In the genomic region with DNA sequence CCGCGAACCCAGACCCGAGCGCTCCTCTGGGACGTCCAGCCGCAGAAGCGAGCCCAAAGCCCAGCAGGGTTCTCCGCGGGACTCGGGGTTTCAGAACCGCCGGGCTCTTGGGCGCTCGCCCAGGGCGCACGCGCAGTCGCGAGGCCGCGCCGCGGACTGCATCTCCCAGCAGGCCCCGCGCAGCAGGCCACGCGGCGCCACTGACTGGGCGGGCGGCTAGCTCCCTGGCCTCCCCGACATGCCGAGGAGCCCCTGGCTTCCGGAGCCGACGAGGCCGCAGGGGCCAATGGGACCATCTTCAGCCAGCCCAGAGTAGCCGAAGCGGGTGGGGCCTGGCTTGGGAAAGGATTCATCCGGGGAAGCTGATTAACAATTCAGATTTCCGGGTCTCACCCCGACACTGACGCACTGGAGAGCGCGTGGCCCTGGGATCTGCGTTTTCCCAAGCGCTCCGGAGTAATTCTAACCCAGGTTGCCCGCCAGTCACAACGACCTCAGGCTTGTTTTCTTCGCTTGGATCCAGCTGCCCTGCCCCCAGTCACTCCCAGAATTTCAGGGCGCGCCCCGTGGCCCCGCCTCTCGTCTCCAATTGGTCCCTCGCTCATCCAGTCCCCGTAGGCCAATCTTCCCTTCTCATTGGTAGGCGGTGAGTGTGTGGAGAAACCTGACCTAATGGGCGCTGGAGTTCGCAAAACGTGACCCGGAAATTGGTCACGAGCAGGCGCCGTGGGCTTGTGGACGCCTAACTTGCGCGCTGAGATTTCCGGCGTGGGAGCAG, we compare ENCODE assay signal across 8 cellular contexts. TPM values are rescaled to one million over a fixed set of nuclear protein-coding genes. Genes with fewer than 3 reads are reported as not detected.
DNase-seq lines count a peak whose midpoint lies in the region; ATAC-seq, FAIRE-seq and TF ChIP-seq lines count a peak whose summit lies in the region.

TSS of gene ZNF263 (plus strand) at position 745 of the 778 bp plus-strand sequence. CDS start 328 bp downstream, outside the sequence.

- H3K4me3 ChIP-seq in astrocyte (ENCODE audit: insufficient read depth, low read depth, low read length) (peak within 1 kb of the TSS; percentile 86), rectal smooth muscle tissue (ENCODE audit: low read length) (peak within 1 kb of the TSS; percentile 75), aorta (ENCODE audit: low read length in 2 of 2) (peak within 1 kb of the TSS; percentile 77 to 80)

- H3K36me3 ChIP-seq in astrocyte (ENCODE audit: insufficient read depth, low read length) (peaks cover 11% of the 10 kb centered on the region), rectal smooth muscle tissue (ENCODE audit: control insufficient read depth, insufficient read depth, low read length) (peaks cover 18% of the 10 kb centered on the region), aorta (ENCODE audit: control insufficient read depth in 1 of 2, insufficient read depth in 2 of 2, low read length in 1 of 2) (peaks cover 4 to 7% of the 10 kb centered on the region in 2 donors)

- H3K27me3 ChIP-seq in astrocyte (ENCODE audit: insufficient read depth, low read length) (no peaks in the 10 kb centered on the region), rectal smooth muscle tissue (ENCODE audit: control insufficient read depth, insufficient read depth, low read length) (no peaks in the 10 kb centered on the region), aorta (ENCODE audit: control insufficient read depth in 1 of 2, insufficient read depth in 2 of 2, low read length in 1 of 2) (no peaks in the 10 kb centered on the region)

- peaks cover 20% of the 10 kb centered on the region for H3K4me1 ChIP-seq in astrocyte (ENCODE audit: insufficient read depth, low read length)
- peaks cover 11% of the 10 kb centered on the region for H3K4me1 ChIP-seq in rectal smooth muscle tissue (ENCODE audit: control insufficient read depth, insufficient read depth, low read length)
- H3K4me1 ChIP-seq in aorta (ENCODE audit: control insufficient read depth in 1 of 2, insufficient read depth in 2 of 2, low read length in 2 of 2) = no peaks in the 10 kb centered on the region

- ATAC-seq in GM18505 (IDR thresholded peaks at IDR 0.05; ENCODE audit: unreplicated experiment) (peak; percentile 78), HG02973 (IDR thresholded peaks at IDR 0.05; ENCODE audit: unreplicated experiment) (peak; percentile 69), aorta (ENCODE audit: low FRiP score) (peak; percentile 98)

- FAIRE-seq in astrocyte (lab: Jason Lieb, UNC) = peak; percentile 13

- H4K20me1 ChIP-seq in astrocyte (ENCODE audit: insufficient read depth, low read length) = peaks cover 21% of the 10 kb centered on the region

- H3K36me3 Mint-ChIP-seq in astrocyte (ENCODE audit: low read depth, unreplicated experiment) = peaks cover 19% of the 10 kb centered on the region

- DNase-seq in NCI-H2029 (lab: John Stamatoyannopoulos, UW) = peak; percentile 95
- DNase-seq in T-helper 22 cell (ENCODE audit: low read depth) = peak; percentile 86
- peak; percentile 96 for DNase-seq in astrocyte (ENCODE audit: low read depth)
- peak; percentile 99 for DNase-seq in hepatic stellate cell (ENCODE audit: low spot score)
- DNase-seq in aorta = peak; percentile 97 to 98

- H3K9ac ChIP-seq in astrocyte (ENCODE audit: low read length) = peak within 1 kb of the TSS; percentile 97
- H3K9ac ChIP-seq in rectal smooth muscle tissue (ENCODE audit: low read length) = peak within 1 kb of the TSS; percentile 82

- peak within 1 kb of the TSS; percentile 100 for H3K27ac ChIP-seq in astrocyte (ENCODE audit: low read depth, low read length)
- peak within 1 kb of the TSS; percentile 99 for H3K27ac ChIP-seq in rectal smooth muscle tissue (ENCODE audit: low read depth, low read length)
- H3K27ac ChIP-seq in aorta (ENCODE audit: low read depth in 1 of 2, low read length in 2 of 2) = peak within 1 kb of the TSS; percentile 84 to 93

- H2AFZ ChIP-seq in astrocyte (ENCODE audit: low read depth, low read length) = peak within 1 kb of the TSS; percentile 93

- H3K9me3 ChIP-seq in astrocyte (ENCODE audit: insufficient read depth, low read depth, low read length) (no peaks in the 10 kb centered on the region), aorta (ENCODE audit: control insufficient read depth, low read length) (peaks cover 4% of the 10 kb centered on the region)

- H3K27ac Mint-ChIP-seq in astrocyte (ENCODE audit: unreplicated experiment) = peak within 1 kb of the TSS; percentile 98

- peaks cover 16% of the 10 kb centered on the region for H3K4me1 Mint-ChIP-seq in astrocyte (ENCODE audit: low read depth, unreplicated experiment)

- peak within 1 kb of the TSS; percentile 100 for H3K4me3 Mint-ChIP-seq in astrocyte (ENCODE audit: unreplicated experiment)

- TF ChIP-seq CTCF in astrocyte (IDR thresholded peaks at IDR 0.05; ENCODE audit: insufficient read depth, low read depth, low read length) = no peak

- intact Hi-C loops in aorta (cut with DNase I) = loop anchor here (2.0 to 10.0 kb wide), 5 partner anchors 16 to 262 kb away; partner anchors contain the start of genes TNFRSF12A (in 1 of the 2), ZNF174 (in 1 of the 2) and ZSCAN32 (in 1 of the 2)

- H3K79me2 ChIP-seq in astrocyte (ENCODE audit: insufficient read depth, low read length) = peaks cover 44% of the 10 kb centered on the region

- H3K9me3 Mint-ChIP-seq in astrocyte (ENCODE audit: unreplicated experiment) = peaks cover 7% of the 10 kb centered on the region

- H3K27me3 Mint-ChIP-seq in astrocyte (ENCODE audit: low read depth, unreplicated experiment) = peaks cover 3% of the 10 kb centered on the region

- peak within 1 kb of the TSS; percentile 91 for H3K4me2 ChIP-seq in astrocyte (ENCODE audit: low read length)

- TF ChIP-seq POLR2A in GM18505 (IDR thresholded peaks at IDR 0.05; ENCODE audit: borderline replicate concordance, extremely low read depth, insufficient read depth, insufficient read length) = peak; percentile 79

- 0% methylated on average over 70 of the region's 70 CpGs for WGBS in aorta, 2 donors

RNA-seq across cellular contexts. Expression of gene ZNF263, which starts in this region (rescaled TPM):
- total RNA-seq in astrocyte (31.4 and 34.7 TPM in 2 replicates), aorta (10 to 100 TPM; 26.2 to 27.4 TPM)
- polyA plus RNA-seq in aorta = 10 to 100 TPM in 1 of 2 donors, 1 to 10 TPM in 1; 8.3 to 17.2 TPM

Comparison
In these comparisons a context has a peak if more than half of its experiments do, and no peak if none do; other contexts are left out.
1. Peak in every context shown above with its lines: DNase-seq, ATAC-seq, H3K4me3 ChIP-seq and H3K27ac ChIP-seq.